In the genomic region with DNA sequence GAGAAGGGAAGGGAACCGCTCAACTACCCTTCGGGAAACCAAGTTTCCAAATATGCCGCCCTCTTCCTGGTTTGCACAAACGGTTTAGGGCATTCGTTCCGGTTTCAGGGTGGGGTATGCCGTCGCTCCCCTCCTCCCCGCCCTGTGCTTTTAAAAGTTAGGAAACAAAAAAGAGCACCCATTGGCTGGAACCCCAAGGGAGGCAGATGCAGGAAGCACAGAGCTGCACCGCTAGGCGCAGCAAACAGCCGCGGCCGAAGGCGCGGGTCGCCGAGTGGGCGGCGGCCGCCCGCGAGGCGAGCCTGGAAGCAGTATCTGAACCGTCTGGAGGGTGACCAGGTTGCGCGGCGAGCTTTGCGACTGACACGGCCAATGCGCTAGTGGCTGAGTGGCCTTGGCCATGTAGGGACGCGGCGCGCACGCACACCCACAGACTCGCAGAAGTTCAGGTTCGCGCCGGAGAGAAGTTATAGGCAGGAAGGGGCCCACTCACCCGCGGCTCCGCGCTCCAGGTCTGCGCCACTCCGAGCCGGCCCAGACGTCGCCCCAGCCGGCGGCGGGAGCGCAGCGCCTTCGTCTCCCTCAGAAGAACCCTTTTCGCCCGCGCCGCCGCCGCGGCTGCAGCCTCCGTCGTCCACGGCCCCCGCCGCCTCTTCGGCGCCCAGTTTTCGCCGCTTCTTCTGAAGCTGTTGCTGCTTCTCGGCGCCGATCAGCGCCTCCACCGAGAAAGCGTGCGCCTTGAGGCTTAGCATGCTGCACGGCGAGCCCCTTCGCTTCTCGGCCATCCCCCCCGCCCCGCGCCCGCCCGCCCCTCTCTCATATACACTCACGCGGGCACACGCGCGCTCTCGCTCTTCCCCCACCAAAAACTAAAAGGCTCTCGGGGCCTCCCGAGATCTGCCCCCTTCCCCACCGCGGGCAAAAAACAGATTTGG, we compare ENCODE assay signal across 1 cellular context.
A peak's percentile ranks its signal among the peaks of the same experiment; 100 is the strongest.
TF ChIP-seq lines count a peak whose summit lies in the region.

No MANE protein-coding gene starts in this region.

TF ChIP-seq in SK-N-SH, 30 proteins besides CTCF, POLR2A, EP300 and RAD21 (continued from another document):
- TF ChIP-seq, protein P1, sequence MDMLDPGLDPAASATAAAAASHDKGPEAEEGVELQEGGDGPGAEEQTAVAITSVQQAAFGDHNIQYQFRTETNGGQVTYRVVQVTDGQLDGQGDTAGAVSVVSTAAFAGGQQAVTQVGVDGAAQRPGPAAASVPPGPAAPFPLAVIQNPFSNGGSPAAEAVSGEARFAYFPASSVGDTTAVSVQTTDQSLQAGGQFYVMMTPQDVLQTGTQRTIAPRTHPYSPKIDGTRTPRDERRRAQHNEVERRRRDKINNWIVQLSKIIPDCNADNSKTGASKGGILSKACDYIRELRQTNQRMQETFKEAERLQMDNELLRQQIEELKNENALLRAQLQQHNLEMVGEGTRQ (IDR thresholded peaks at IDR 0.05; ENCODE audit: borderline replicate concordance, low read depth, low read length): no peak
- TF ChIP-seq, protein P2, sequence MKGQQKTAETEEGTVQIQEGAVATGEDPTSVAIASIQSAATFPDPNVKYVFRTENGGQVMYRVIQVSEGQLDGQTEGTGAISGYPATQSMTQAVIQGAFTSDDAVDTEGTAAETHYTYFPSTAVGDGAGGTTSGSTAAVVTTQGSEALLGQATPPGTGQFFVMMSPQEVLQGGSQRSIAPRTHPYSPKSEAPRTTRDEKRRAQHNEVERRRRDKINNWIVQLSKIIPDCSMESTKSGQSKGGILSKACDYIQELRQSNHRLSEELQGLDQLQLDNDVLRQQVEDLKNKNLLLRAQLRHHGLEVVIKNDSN (IDR thresholded peaks at IDR 0.05; ENCODE audit: borderline replicate concordance, low read depth): no peak
- TF ChIP-seq TAF1 (IDR thresholded peaks at IDR 0.05; ENCODE audit: borderline replicate concordance, low read depth, low read length) (peak; percentile 51), POLR2AphosphoS5 (IDR thresholded peaks at IDR 0.05; ENCODE audit: low read depth, low read length) (peak; percentile 57; the same call in 1 of the 2 replicates), GABPA (IDR thresholded peaks at IDR 0.05; ENCODE audit: low read depth) (no peak), TCF12 (IDR thresholded peaks at IDR 0.05) (peak; percentile 8; the same call in 1 of the 2 replicates), SMC3 (IDR thresholded peaks at IDR 0.05; ENCODE audit: low read depth, low read length) (no peak), NRF1 (IDR thresholded peaks at IDR 0.05; ENCODE audit: low read depth, low read length) (no peak), TEAD4 (IDR thresholded peaks at IDR 0.05; ENCODE audit: borderline replicate concordance, insufficient read depth) (no peak), MEF2A (IDR thresholded peaks at IDR 0.05; ENCODE audit: borderline replicate concordance, low read depth) (no peak), EZH2phosphoT487 (IDR thresholded peaks at IDR 0.05; ENCODE audit: borderline replicate concordance, low read depth) (no peak), YY1 (IDR thresholded peaks at IDR 0.05; ENCODE audit: low read depth) (0 out of 2 replicates have a peak, but pooled peaks have one; percentile 22), SIN3A (IDR thresholded peaks at IDR 0.05; ENCODE audit: borderline replicate concordance, low read depth, low read length) (0 out of 2 replicates have a peak, but pooled peaks have one; percentile 32), ELF1 (IDR thresholded peaks at IDR 0.05) (peak; percentile 71)
- TF ChIP-seq, protein P3, sequence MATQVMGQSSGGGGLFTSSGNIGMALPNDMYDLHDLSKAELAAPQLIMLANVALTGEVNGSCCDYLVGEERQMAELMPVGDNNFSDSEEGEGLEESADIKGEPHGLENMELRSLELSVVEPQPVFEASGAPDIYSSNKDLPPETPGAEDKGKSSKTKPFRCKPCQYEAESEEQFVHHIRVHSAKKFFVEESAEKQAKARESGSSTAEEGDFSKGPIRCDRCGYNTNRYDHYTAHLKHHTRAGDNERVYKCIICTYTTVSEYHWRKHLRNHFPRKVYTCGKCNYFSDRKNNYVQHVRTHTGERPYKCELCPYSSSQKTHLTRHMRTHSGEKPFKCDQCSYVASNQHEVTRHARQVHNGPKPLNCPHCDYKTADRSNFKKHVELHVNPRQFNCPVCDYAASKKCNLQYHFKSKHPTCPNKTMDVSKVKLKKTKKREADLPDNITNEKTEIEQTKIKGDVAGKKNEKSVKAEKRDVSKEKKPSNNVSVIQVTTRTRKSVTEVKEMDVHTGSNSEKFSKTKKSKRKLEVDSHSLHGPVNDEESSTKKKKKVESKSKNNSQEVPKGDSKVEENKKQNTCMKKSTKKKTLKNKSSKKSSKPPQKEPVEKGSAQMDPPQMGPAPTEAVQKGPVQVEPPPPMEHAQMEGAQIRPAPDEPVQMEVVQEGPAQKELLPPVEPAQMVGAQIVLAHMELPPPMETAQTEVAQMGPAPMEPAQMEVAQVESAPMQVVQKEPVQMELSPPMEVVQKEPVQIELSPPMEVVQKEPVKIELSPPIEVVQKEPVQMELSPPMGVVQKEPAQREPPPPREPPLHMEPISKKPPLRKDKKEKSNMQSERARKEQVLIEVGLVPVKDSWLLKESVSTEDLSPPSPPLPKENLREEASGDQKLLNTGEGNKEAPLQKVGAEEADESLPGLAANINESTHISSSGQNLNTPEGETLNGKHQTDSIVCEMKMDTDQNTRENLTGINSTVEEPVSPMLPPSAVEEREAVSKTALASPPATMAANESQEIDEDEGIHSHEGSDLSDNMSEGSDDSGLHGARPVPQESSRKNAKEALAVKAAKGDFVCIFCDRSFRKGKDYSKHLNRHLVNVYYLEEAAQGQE (IDR thresholded peaks at IDR 0.05; ENCODE audit: low read depth, low read length): no peak
- TF ChIP-seq, protein P4, sequence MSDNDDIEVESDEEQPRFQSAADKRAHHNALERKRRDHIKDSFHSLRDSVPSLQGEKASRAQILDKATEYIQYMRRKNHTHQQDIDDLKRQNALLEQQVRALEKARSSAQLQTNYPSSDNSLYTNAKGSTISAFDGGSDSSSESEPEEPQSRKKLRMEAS (IDR thresholded peaks at IDR 0.05; ENCODE audit: low read depth): 0 out of 2 replicates have a peak, but pooled peaks have one; percentile 4
- TF ChIP-seq, protein P5, sequence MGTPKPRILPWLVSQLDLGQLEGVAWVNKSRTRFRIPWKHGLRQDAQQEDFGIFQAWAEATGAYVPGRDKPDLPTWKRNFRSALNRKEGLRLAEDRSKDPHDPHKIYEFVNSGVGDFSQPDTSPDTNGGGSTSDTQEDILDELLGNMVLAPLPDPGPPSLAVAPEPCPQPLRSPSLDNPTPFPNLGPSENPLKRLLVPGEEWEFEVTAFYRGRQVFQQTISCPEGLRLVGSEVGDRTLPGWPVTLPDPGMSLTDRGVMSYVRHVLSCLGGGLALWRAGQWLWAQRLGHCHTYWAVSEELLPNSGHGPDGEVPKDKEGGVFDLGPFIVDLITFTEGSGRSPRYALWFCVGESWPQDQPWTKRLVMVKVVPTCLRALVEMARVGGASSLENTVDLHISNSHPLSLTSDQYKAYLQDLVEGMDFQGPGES (IDR thresholded peaks at IDR 0.05; ENCODE audit: low read depth, low read length): no peak
